In the genomic region with DNA sequence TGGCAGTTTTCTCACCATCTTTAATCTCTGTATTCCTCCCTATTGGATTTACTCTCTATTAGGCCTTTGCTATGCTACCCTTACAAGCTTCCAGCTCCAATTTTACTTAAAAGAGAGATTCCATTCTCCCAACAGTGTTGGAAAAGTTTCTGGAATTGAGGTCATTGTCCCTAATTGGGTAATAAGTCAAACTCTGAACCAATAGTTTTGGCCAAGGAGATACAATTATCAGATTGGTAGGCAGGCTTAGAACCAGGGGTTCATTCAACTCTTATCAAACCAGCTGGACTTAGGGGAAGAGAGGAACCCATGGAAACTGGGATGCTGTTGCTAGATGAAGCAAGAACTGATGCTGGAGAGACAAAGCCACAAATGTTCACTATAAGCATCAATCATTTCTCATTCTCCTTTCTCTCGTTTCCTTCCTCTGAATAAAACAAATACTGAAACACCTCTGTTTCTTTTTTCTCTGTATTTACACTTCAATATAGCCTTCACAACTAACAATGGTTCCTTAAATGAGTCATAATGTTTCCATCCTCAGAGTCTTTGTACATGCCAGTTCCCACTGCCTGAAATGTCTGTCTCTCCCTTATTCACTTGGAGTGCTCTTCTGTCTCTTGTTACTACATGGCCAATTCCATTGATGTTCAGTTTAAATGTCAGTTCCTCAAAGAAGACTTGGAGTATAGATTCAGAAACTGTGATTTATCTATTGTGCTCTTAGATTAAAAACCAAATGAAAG, we compare ENCODE assay signal across 21 cellular contexts.
DNase-seq lines count a peak whose midpoint lies in the region; ATAC-seq and TF ChIP-seq lines count a peak whose summit lies in the region.
"Had no signal": no experiment of that assay in that cellular context is flagged by ENCODE, and none has a peak within 500 bp of the region (broad histone marks: within the 10 kb centered on the region; RNA-seq: fewer than 3 reads in every experiment).

No MANE protein-coding gene starts in this region.

- DNase-seq in astrocyte of the hippocampus (ENCODE audit: low read depth, low spot score): peak; percentile 2
- DNase-seq in renal cortical epithelial cell (ENCODE audit: low read depth): peak; percentile 2
- DNase-seq in mucosa of descending colon: no peak
- DNase-seq in coronary artery (ENCODE audit: low spot score): no peak
- DNase-seq in effector memory CD8-positive, alpha-beta T cell: no peak
- DNase-seq: CD4-positive, CD25-positive, alpha-beta regulatory T cell; COR-L47; DMS 273 treated with DMSO at 0.1 percent for 48 hours; H7; MG63; NCI-H1048; NCI-H1417 treated with DMSO at 0.1 percent for 48 hours; NCI-H187; NCI-H446; NCI-H526; OCI-M1 had no signal

- H3K4me1 ChIP-seq in mucosa of descending colon (ENCODE audit: low read depth): no peaks in the 10 kb centered on the region
- H3K4me1 ChIP-seq: SJSA1 had no signal

- peak; percentile 93 for ATAC-seq in GM18868 (IDR thresholded peaks at IDR 0.05; ENCODE audit: unreplicated experiment)
- ATAC-seq in HG02852 (IDR thresholded peaks at IDR 0.05; ENCODE audit: unreplicated experiment): peak; percentile 71
- ATAC-seq in mucosa of descending colon: no peak
- no peak for ATAC-seq in effector memory CD8-positive, alpha-beta T cell (replicated peaks)
- ATAC-seq: K562, Right ventricle myocardium inferior had no signal

- H3K4me3 ChIP-seq in mucosa of descending colon: no peak overlapping the region
- no peak overlapping the region for H3K4me3 ChIP-seq in coronary artery
- H3K4me3 ChIP-seq: K562, MG63, SJSA1 had no signal

- H3K27ac Mint-ChIP-seq in effector memory CD8-positive, alpha-beta T cell: no peak overlapping the region
- H3K27ac Mint-ChIP-seq: CD4-positive, CD25-positive, alpha-beta regulatory T cell had no signal

- no peak overlapping the region for H3K27ac ChIP-seq in coronary artery
- H3K27ac ChIP-seq: SJSA1 had no signal

- no peak for TF ChIP-seq CTCF in mucosa of descending colon (IDR thresholded peaks at IDR 0.05)
- no peak for TF ChIP-seq CTCF in coronary artery (IDR thresholded peaks at IDR 0.05)

- no peaks in the 10 kb centered on the region for H3K36me3 ChIP-seq in mucosa of descending colon (ENCODE audit: low read depth)
- H3K36me3 ChIP-seq: MG63, SJSA1 had no signal

- no peaks in the 10 kb centered on the region for H3K27me3 Mint-ChIP-seq in effector memory CD8-positive, alpha-beta T cell
- H3K27me3 Mint-ChIP-seq: CD4-positive, CD25-positive, alpha-beta regulatory T cell had no signal

- H3K4me1 Mint-ChIP-seq in effector memory CD8-positive, alpha-beta T cell (ENCODE audit: low read depth in 2 of 2): no peaks in the 10 kb centered on the region
- H3K4me1 Mint-ChIP-seq: CD4-positive, CD25-positive, alpha-beta regulatory T cell had no signal

- H3K9me3 Mint-ChIP-seq in effector memory CD8-positive, alpha-beta T cell: peaks cover 8 to 9% of the 10 kb centered on the region in 2 donors

- no peaks in the 10 kb centered on the region for H3K9me3 ChIP-seq in mucosa of descending colon
- H3K9me3 ChIP-seq: SJSA1 had no signal

- intact Hi-C loops in mucosa of descending colon (cut with DNase I, micrococcal nuclease): no loop called here

- H3K36me3 Mint-ChIP-seq in effector memory CD8-positive, alpha-beta T cell (ENCODE audit: insufficient read depth): no peaks in the 10 kb centered on the region
- H3K36me3 Mint-ChIP-seq: CD4-positive, CD25-positive, alpha-beta regulatory T cell had no signal

- no peak overlapping the region for H3K4me3 Mint-ChIP-seq in effector memory CD8-positive, alpha-beta T cell
- H3K4me3 Mint-ChIP-seq: CD4-positive, CD25-positive, alpha-beta regulatory T cell had no signal

Comparison
In these comparisons a context has a peak if more than half of its experiments do, and no peak if none do; other contexts are left out.
1. ATAC-seq: peak in GM18868 (single experiment) and HG02852 (single experiment); none in mucosa of descending colon (single experiment) and effector memory CD8-positive, alpha-beta T cell (single experiment).
2. DNase-seq: peak in astrocyte of the hippocampus (single experiment) and renal cortical epithelial cell (single experiment); none in mucosa of descending colon (0 of 3), coronary artery (single experiment) and effector memory CD8-positive, alpha-beta T cell (0 of 3).